Comparison of ENCODE assay signal across 28 cellular contexts in genomic region chr20:11136691-11137090, GRCh38.
"Had no signal": no experiment of that assay in that cellular context is flagged by ENCODE, and none has a peak within 500 bp of the region (broad histone marks: within the 10 kb centered on the region; RNA-seq: fewer than 3 reads in every experiment).

No MANE protein-coding gene starts in this region.

- H3K36me3 Mint-ChIP-seq: activated CD4-positive, alpha-beta memory T cell treated with anti-CD3 and anti-CD28 coated beads for 36 hours; activated naive CD4-positive, alpha-beta T cell treated with anti-CD3 and anti-CD28 coated beads, Interleukin-2, amount 10 ng/mL, durations not matched to agents 7 days and 5 days; activated naive CD8-positive, alpha-beta T cell treated with anti-CD3 and anti-CD28 coated beads for 36 hours; T-cell had no signal

- H3K4me3 ChIP-seq: body of pancreas, MG63, SK-N-MC had no signal

- H3K4me3 Mint-ChIP-seq: activated CD4-positive, alpha-beta memory T cell treated with anti-CD3 and anti-CD28 coated beads for 36 hours; activated CD4-positive, alpha-beta T cell treated with anti-CD3 and anti-CD28 coated beads, Interleukin-2, amount 10 ng/mL, durations not matched to agents 7 days and 5 days; activated naive CD4-positive, alpha-beta T cell treated with anti-CD3 and anti-CD28 coated beads, Interleukin-2, amount 10 ng/mL, durations not matched to agents 7 days and 5 days; activated naive CD8-positive, alpha-beta T cell treated with anti-CD3 and anti-CD28 coated beads for 36 hours; T-cell had no signal

- H3K27ac ChIP-seq: body of pancreas, SK-N-MC, VCaP had no signal

- FAIRE-seq: bronchial epithelial cell had no signal

- H3K4me1 Mint-ChIP-seq: activated CD4-positive, alpha-beta T cell treated with anti-CD3 and anti-CD28 coated beads, Interleukin-2, amount 10 ng/mL, durations not matched to agents 7 days and 5 days; activated naive CD4-positive, alpha-beta T cell treated with anti-CD3 and anti-CD28 coated beads, Interleukin-2, amount 10 ng/mL, durations not matched to agents 7 days and 5 days; activated naive CD8-positive, alpha-beta T cell treated with anti-CD3 and anti-CD28 coated beads for 36 hours; T-cell had no signal

- H3K27me3 Mint-ChIP-seq: activated CD4-positive, alpha-beta memory T cell treated with anti-CD3 and anti-CD28 coated beads for 36 hours; activated CD4-positive, alpha-beta T cell treated with anti-CD3 and anti-CD28 coated beads, Interleukin-2, amount 10 ng/mL, durations not matched to agents 7 days and 5 days; activated naive CD4-positive, alpha-beta T cell treated with anti-CD3 and anti-CD28 coated beads, Interleukin-2, amount 10 ng/mL, durations not matched to agents 7 days and 5 days; T-cell had no signal

- H3K27ac Mint-ChIP-seq: activated CD4-positive, alpha-beta memory T cell treated with anti-CD3 and anti-CD28 coated beads for 36 hours; activated CD4-positive, alpha-beta T cell treated with anti-CD3 and anti-CD28 coated beads, Interleukin-2, amount 10 ng/mL, durations not matched to agents 7 days and 5 days; activated naive CD4-positive, alpha-beta T cell treated with anti-CD3 and anti-CD28 coated beads, Interleukin-2, amount 10 ng/mL, durations not matched to agents 7 days and 5 days; activated naive CD8-positive, alpha-beta T cell treated with anti-CD3 and anti-CD28 coated beads for 36 hours; activated T-helper 2 cell treated with anti-CD3 and anti-CD28 coated beads, Interferon-gamma antibody, Interleukin-2, Interleukin-4, amounts not matched to agents 10 μg/mL and 5 μg/mL and 100 μg/mL, durations not matched to agents 14 hours and 24 hours and 36 hours; T-cell had no signal

- ATAC-seq: body of pancreas, Right ventricle myocardium inferior, T-cell had no signal

- H3K9me3 Mint-ChIP-seq: activated CD4-positive, alpha-beta memory T cell treated with anti-CD3 and anti-CD28 coated beads for 36 hours; activated naive CD8-positive, alpha-beta T cell treated with anti-CD3 and anti-CD28 coated beads for 36 hours had no signal

- DNase-seq: activated CD4-positive, alpha-beta memory T cell treated with anti-CD3 and anti-CD28 coated beads for 36 hours; activated CD4-positive, alpha-beta T cell treated with anti-CD3 and anti-CD28 coated beads, Interleukin-2, amount 10 ng/mL, durations not matched to agents 7 days and 5 days; activated CD4-positive, CD25-positive, alpha-beta regulatory T cell; activated CD8-positive, alpha-beta memory T cell treated with anti-CD3 and anti-CD28 coated beads for 24 hours; activated gamma-delta T cell treated with Interleukin-2 at 50 U/mL for 16 hours; activated naive CD4-positive, alpha-beta T cell treated with anti-CD3 and anti-CD28 coated beads, Interleukin-2, amount 10 ng/mL, durations not matched to agents 7 days and 5 days; activated naive CD8-positive, alpha-beta T cell treated with anti-CD3 and anti-CD28 coated beads for 36 hours; activated T-cell treated with anti-CD3 and anti-CD28 coated beads, Interleukin-2, amount 50 U/mL, for 48 hours; body of pancreas; MG63; MV-4-11; NCI-H1092 treated with DMSO at 0.1 percent for 48 hours; NCI-H1417 treated with DMSO at 0.1 percent for 48 hours; NCI-H1694; NCI-H2029; NCI-H2107; NCI-H2171 treated with DMSO at 0.1 percent for 48 hours; NCI-H226; NCI-H526; NCI-H774; RPMI8226; T-cell; T-helper 2 cell had no signal

- H3K36me3 ChIP-seq: MG63 had no signal

- H3K9me3 ChIP-seq: body of pancreas, MG63 had no signal

- H3K27me3 ChIP-seq: body of pancreas, MG63 had no signal
